In the genomic region with DNA sequence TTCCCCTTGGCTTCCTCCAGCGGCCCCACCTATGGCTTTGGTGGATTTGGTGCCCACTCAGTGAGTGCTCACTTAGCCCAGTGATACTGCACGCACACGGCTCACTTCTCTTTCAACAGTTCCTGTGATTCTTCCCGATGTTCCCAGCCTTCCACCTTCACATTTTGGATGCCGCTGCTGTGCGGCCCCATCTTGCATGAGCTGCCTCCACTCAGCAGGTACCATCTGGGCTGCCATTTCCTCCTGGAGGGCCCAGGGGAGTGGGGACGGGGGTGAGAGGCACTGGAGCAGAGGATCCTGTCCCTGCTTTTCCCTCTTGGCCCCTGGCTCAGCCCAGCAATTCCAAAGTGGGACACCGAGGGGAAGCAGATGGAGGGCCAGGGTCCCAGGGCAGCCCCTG, we compare ENCODE assay signal across 35 cellular contexts.
"Had no signal": no experiment of that assay in that cellular context is flagged by ENCODE, and none has a peak within 500 bp of the region (broad histone marks: within the 10 kb centered on the region; RNA-seq: fewer than 3 reads in every experiment).

No MANE protein-coding gene starts in this region.

- H3K4me1 Mint-ChIP-seq: activated B cell treated with CpG ODN at 0.5 μM for 24 hours; activated CD4-positive, alpha-beta memory T cell treated with anti-CD3 and anti-CD28 coated beads, Interleukin-2, amount 10 ng/mL, durations not matched to agents 7 days and 5 days; activated CD4-positive, alpha-beta T cell treated with anti-CD3 and anti-CD28 coated beads, Interleukin-2, amount 10 ng/mL, durations not matched to agents 7 days and 5 days; activated naive CD4-positive, alpha-beta T cell treated with anti-CD3 and anti-CD28 coated beads, Interleukin-2, amount 50 U/mL, for 24 hours; activated naive CD8-positive, alpha-beta T cell treated with anti-CD3 and anti-CD28 coated beads for 36 hours; activated naive CD8-positive, alpha-beta T cell treated with anti-CD3 and anti-CD28 coated beads, Interleukin-2, amount 50 U/mL, for 24 hours; brain had no signal

- H3K9me3 ChIP-seq: adrenal gland, breast epithelium, esophagus squamous epithelium, gastroesophageal sphincter had no signal

- ATAC-seq: activated CD4-positive, CD25-positive, alpha-beta regulatory T cell treated with anti-CD3 and anti-CD28 coated beads, Interleukin-2, amount 50 U/mL, for 24 hours; activated naive CD8-positive, alpha-beta T cell treated with anti-CD3 and anti-CD28 coated beads, Interleukin-2, amount 50 U/mL, for 24 hours; effector memory CD8-positive, alpha-beta T cell; gastroesophageal sphincter; T-helper 17 cell had no signal

- H3K27me3 Mint-ChIP-seq: activated naive CD8-positive, alpha-beta T cell treated with anti-CD3 and anti-CD28 coated beads for 36 hours; activated naive CD8-positive, alpha-beta T cell treated with anti-CD3 and anti-CD28 coated beads, Interleukin-2, amount 50 U/mL, for 24 hours had no signal

- DNase-seq: activated B cell treated with CpG ODN at 0.5 μM for 24 hours; activated CD4-positive, alpha-beta memory T cell treated with anti-CD3 and anti-CD28 coated beads, Interleukin-2, amount 10 ng/mL, durations not matched to agents 7 days and 5 days; activated CD4-positive, alpha-beta T cell treated with anti-CD3 and anti-CD28 coated beads, Interleukin-2, amount 10 ng/mL, durations not matched to agents 7 days and 5 days; activated CD4-positive, alpha-beta T cell treated with anti-CD3 and anti-CD28 coated beads, Interleukin-2, amount 50 U/mL, for 4 hours; activated CD8-positive, alpha-beta memory T cell treated with anti-CD3 and anti-CD28 coated beads, Interleukin-2, amount 50 U/mL, for 4 hours; activated effector memory CD4-positive, alpha-beta T cell treated with anti-CD3 and anti-CD28 coated beads, Interleukin-2, amount 50 U/mL, for 16 hours; activated naive CD4-positive, alpha-beta T cell treated with anti-CD3 and anti-CD28 coated beads for 36 hours; activated naive CD8-positive, alpha-beta T cell treated with anti-CD3 and anti-CD28 coated beads for 36 hours; activated naive CD8-positive, alpha-beta T cell treated with anti-CD3 and anti-CD28 coated beads, Interleukin-2, amount 50 U/mL, for 24 hours; activated T-cell treated with anti-CD3 and anti-CD28 coated beads, Interleukin-2, amount 50 U/mL, for 1 hour; adrenal gland; amygdala; central memory CD4-positive, alpha-beta T cell; cerebellar nuclear complex; cortex of kidney; dermis blood vessel endothelial cell; effector CD4-positive, alpha-beta T cell; effector memory CD8-positive, alpha-beta T cell; erythroblast; esophagus squamous epithelium; foreskin melanocyte; head of caudate nucleus; T-helper 1 cell; T-helper 17 cell; T1000; WERI-Rb-1 had no signal

- H3K27ac Mint-ChIP-seq: activated B cell treated with CpG ODN at 0.5 μM for 24 hours; activated CD4-positive, alpha-beta memory T cell treated with anti-CD3 and anti-CD28 coated beads, Interleukin-2, amount 10 ng/mL, durations not matched to agents 7 days and 5 days; activated CD4-positive, alpha-beta T cell treated with anti-CD3 and anti-CD28 coated beads, Interleukin-2, amount 10 ng/mL, durations not matched to agents 7 days and 5 days; activated naive CD4-positive, alpha-beta T cell treated with anti-CD3 and anti-CD28 coated beads for 36 hours; activated naive CD4-positive, alpha-beta T cell treated with anti-CD3 and anti-CD28 coated beads, Interleukin-2, amount 50 U/mL, for 24 hours; activated naive CD8-positive, alpha-beta T cell treated with anti-CD3 and anti-CD28 coated beads for 36 hours; activated naive CD8-positive, alpha-beta T cell treated with anti-CD3 and anti-CD28 coated beads, Interleukin-2, amount 50 U/mL, for 24 hours; activated T-helper 1 cell treated with anti-CD3 and anti-CD28 coated beads, Interleukin-12 subunit alpha, Interleukin-12 subunit beta, Interleukin-2, Interleukin-4 antibody, amounts not matched to agents 30 ng/mL and 10 ng/mL and 1 ng/mL, durations not matched to agents 14 hours and 24 hours and 36 hours; activated T-helper 2 cell treated with anti-CD3 and anti-CD28 coated beads, Interferon-gamma antibody, Interleukin-2, Interleukin-4, amounts not matched to agents 10 μg/mL and 5 μg/mL and 100 μg/mL, durations not matched to agents 14 hours and 24 hours and 36 hours; brain; effector memory CD8-positive, alpha-beta T cell; T-helper 17 cell; T-helper 2 cell treated with Interferon-gamma antibody and Interleukin-4, amounts not matched to agents 5 μg/mL and 100 μg/mL, for 36 hours had no signal

- H3K4me3 ChIP-seq: adrenal gland, breast epithelium, cardiac muscle cell, esophagus squamous epithelium, gastroesophageal sphincter had no signal

- H3K27me3 ChIP-seq: adrenal gland, breast epithelium, cardiac muscle cell, esophagus squamous epithelium, gastroesophageal sphincter had no signal

- H3K9me3 Mint-ChIP-seq: activated B cell treated with CpG ODN at 0.5 μM for 24 hours; activated CD4-positive, alpha-beta memory T cell treated with anti-CD3 and anti-CD28 coated beads, Interleukin-2, amount 10 ng/mL, durations not matched to agents 7 days and 5 days; activated naive CD4-positive, alpha-beta T cell treated with anti-CD3 and anti-CD28 coated beads for 36 hours; activated naive CD4-positive, alpha-beta T cell treated with anti-CD3 and anti-CD28 coated beads, Interleukin-2, amount 50 U/mL, for 24 hours; activated naive CD8-positive, alpha-beta T cell treated with anti-CD3 and anti-CD28 coated beads for 36 hours; activated naive CD8-positive, alpha-beta T cell treated with anti-CD3 and anti-CD28 coated beads, Interleukin-2, amount 50 U/mL, for 24 hours; activated T-helper 1 cell treated with anti-CD3 and anti-CD28 coated beads, Interleukin-12 subunit alpha, Interleukin-12 subunit beta, Interleukin-2, Interleukin-4 antibody, amounts not matched to agents 30 ng/mL and 10 ng/mL and 1 ng/mL, durations not matched to agents 14 hours and 24 hours and 36 hours; effector memory CD8-positive, alpha-beta T cell; T-helper 2 cell treated with Interferon-gamma antibody and Interleukin-4, amounts not matched to agents 5 μg/mL and 100 μg/mL, for 36 hours had no signal

- H3K36me3 Mint-ChIP-seq: activated naive CD4-positive, alpha-beta T cell treated with anti-CD3 and anti-CD28 coated beads, Interleukin-2, amount 50 U/mL, for 24 hours; activated naive CD8-positive, alpha-beta T cell treated with anti-CD3 and anti-CD28 coated beads for 36 hours; brain had no signal

- H3K4me3 Mint-ChIP-seq: activated B cell treated with CpG ODN at 0.5 μM for 24 hours; activated CD4-positive, alpha-beta memory T cell treated with anti-CD3 and anti-CD28 coated beads, Interleukin-2, amount 10 ng/mL, durations not matched to agents 7 days and 5 days; activated CD4-positive, alpha-beta T cell treated with anti-CD3 and anti-CD28 coated beads, Interleukin-2, amount 10 ng/mL, durations not matched to agents 7 days and 5 days; activated naive CD4-positive, alpha-beta T cell treated with anti-CD3 and anti-CD28 coated beads for 36 hours; activated naive CD4-positive, alpha-beta T cell treated with anti-CD3 and anti-CD28 coated beads, Interleukin-2, amount 50 U/mL, for 24 hours; activated naive CD8-positive, alpha-beta T cell treated with anti-CD3 and anti-CD28 coated beads for 36 hours; activated naive CD8-positive, alpha-beta T cell treated with anti-CD3 and anti-CD28 coated beads, Interleukin-2, amount 50 U/mL, for 24 hours; activated T-helper 1 cell treated with anti-CD3 and anti-CD28 coated beads, Interleukin-12 subunit alpha, Interleukin-12 subunit beta, Interleukin-2, Interleukin-4 antibody, amounts not matched to agents 30 ng/mL and 10 ng/mL and 1 ng/mL, durations not matched to agents 14 hours and 24 hours and 36 hours; brain; effector memory CD8-positive, alpha-beta T cell; T-helper 17 cell; T-helper 2 cell treated with Interferon-gamma antibody and Interleukin-4, amounts not matched to agents 5 μg/mL and 100 μg/mL, for 36 hours had no signal

- H3K27ac ChIP-seq: adrenal gland, breast epithelium, cardiac muscle cell, esophagus squamous epithelium, gastroesophageal sphincter, WERI-Rb-1 had no signal

- H3K36me3 ChIP-seq: adrenal gland, breast epithelium, cardiac muscle cell, esophagus squamous epithelium, gastroesophageal sphincter, WERI-Rb-1 had no signal

- H3K4me1 ChIP-seq: adrenal gland, breast epithelium, esophagus squamous epithelium, gastroesophageal sphincter had no signal
